8 cellular contexts compared by ENCODE assay signal in the genomic region with DNA sequence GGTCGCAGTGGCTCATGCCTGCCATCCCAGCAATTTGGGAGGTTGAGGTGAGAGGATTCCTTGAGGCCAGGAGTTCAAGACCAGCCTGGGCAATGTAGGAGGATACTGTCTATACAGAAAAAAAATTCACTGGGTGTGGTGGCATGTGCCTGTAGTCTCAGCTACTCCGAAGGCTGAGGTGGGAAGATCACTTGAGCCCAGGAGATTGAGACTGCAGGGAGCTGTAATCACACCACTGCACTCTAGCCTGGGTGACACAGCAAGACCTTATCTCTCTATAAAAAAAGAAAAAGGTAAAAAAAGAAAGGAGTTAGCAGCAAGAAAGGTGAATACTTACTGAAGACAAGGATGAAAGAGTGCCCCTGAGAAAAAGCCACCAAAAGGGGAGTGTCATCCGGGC.
"Had no signal": no experiment of that assay in that cellular context is flagged by ENCODE, and none has a peak within 500 bp of the region (broad histone marks: within the 10 kb centered on the region; RNA-seq: fewer than 3 reads in every experiment).

No MANE protein-coding gene starts in this region.

- H3K4me3 Mint-ChIP-seq: GM23338, H9 had no signal

- H3K9me3 Mint-ChIP-seq: GM23338, H9 had no signal

- DNase-seq: H9, HCEC 1CT, IMR-90, KBM-7 had no signal

- H3K27ac Mint-ChIP-seq: GM23338 had no signal

- H3K4me3 ChIP-seq: GM23338 had no signal

- H3K4me2 ChIP-seq: GM23338 had no signal

- FAIRE-seq: H1, H54, HTR-8/SVneo had no signal

- H2AFZ ChIP-seq: GM23338 had no signal
